In the genomic region with DNA sequence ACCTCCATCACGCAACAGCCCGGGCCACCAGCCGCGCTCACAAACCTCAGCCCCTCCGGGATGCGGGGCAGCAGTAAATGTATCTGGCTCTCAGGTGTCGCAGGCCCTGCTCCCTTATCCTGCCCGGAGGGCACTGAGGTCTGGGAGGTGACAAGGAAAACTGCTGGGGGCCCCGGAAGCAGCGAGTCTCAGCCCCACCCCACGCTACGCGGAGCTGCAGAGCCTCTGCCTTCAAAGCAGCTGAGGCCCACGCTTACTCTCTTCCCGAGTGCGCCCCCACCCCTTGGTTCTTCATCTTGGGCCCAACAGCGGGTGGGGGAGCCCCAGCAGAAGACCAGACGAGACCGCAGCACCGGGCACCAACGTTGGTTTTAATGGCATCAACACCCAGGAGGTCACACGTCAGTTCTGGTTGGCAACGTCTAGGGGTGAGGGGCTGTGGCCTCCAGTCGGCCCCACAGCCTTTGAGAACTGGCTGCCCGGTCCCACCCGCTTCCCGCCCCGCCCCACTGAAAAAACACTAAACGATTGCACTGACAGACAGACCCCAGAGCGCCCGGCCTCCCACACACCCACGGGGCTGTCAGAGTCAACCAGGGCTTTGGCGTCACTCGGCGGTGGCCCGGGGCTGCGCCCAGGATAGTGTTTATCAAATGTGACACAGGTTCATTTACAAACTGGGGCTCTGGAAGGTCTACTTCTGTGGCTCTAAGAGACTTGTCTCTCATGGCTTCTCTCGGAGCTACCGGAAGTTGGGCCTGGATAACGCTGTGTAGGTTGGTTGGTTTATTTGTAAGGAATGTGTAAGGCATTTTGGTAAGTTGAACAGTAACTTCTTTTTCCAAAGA, we compare ENCODE assay signal across 9 cellular contexts. TPM values are rescaled to one million over a fixed set of nuclear protein-coding genes. Genes with fewer than 3 reads are reported as not detected.
DNase-seq lines count a peak whose midpoint lies in the region; ATAC-seq and TF ChIP-seq lines count a peak whose summit lies in the region.
"Had no signal": no experiment of that assay in that cellular context is flagged by ENCODE, and none has a peak within 500 bp of the region (broad histone marks: within the 10 kb centered on the region; RNA-seq: fewer than 3 reads in every experiment).

No MANE protein-coding gene starts in this region.

- no peaks in the 10 kb centered on the region for H3K27me3 ChIP-seq in HCT116 (ENCODE audit: insufficient read depth, low read length)

- no peaks in the 10 kb centered on the region for H3K9me3 Mint-ChIP-seq in activated T-helper 17 cell treated with anti-CD3 and anti-CD28 coated beads, Interleukin-2, amount 50 U/mL, for 72 hours
- no peaks in the 10 kb centered on the region for H3K9me3 Mint-ChIP-seq in stimulated activated effector memory CD8-positive, alpha-beta T cell treated with anti-CD3 and anti-CD28 coated beads, Interleukin-12 subunit alpha, Interleukin-12 subunit beta, amount 100 ng/mL, for 72 hours

- CTCF ChIA-PET in HCT116 (lab: Charles Lee): no interaction called here

- RAD21 ChIA-PET in HCT116 (lab: Charles Lee; ENCODE audit: low non-redundant PET in 1 of 2, low total read pairs in 2 of 2, uncharacterized antibody in 2 of 2, unreplicated experiment in 2 of 2): no interaction called here

- intact Hi-C loops in HCT116 (cut with micrococcal nuclease): no loop called here

- no peak overlapping the region for H3K27ac ChIP-seq in HCT116 (ENCODE audit: low read depth, low read length)

- H4K20me1 ChIP-seq in HCT116 (ENCODE audit: insufficient read depth): no peaks in the 10 kb centered on the region

- H2AFZ ChIP-seq in HCT116 (ENCODE audit: low read depth, low read length, poor library complexity, severe bottlenecking): no peak overlapping the region

- H3K4me1 ChIP-seq in HCT116 (ENCODE audit: control insufficient read depth in 1 of 2, insufficient read depth in 2 of 2, low read length in 2 of 2): no peaks in the 10 kb centered on the region

- POLR2A ChIA-PET in HCT116 (lab: Charles Lee): no interaction called here

- no peak overlapping the region for H3K4me2 ChIP-seq in HCT116 (ENCODE audit: low read length)

- ATAC-seq in HCT116: no peak
- no peak for ATAC-seq in activated T-helper 17 cell treated with anti-CD3 and anti-CD28 coated beads, Interleukin-2, amount 50 U/mL, for 72 hours (replicated peaks)
- ATAC-seq in stimulated activated effector memory CD8-positive, alpha-beta T cell treated with anti-CD3 and anti-CD28 coated beads, Interleukin-12 subunit alpha, Interleukin-12 subunit beta, amount 100 ng/mL, for 72 hours: no peak

- BruUV-seq in HCT116 (replicated peaks; lab: Mats Ljungman, UMichigan): TSS peak; percentile 82

- TF ChIP-seq CTCF in HCT116 (IDR thresholded peaks at IDR 0.05 in 2 of 3, conservative IDR thresholded peaks at IDR 0.05 in 1 of 3; ENCODE audit: borderline replicate concordance in 1 of 3, insufficient read depth in 1 of 3, low read depth in 2 of 3, low read length in 2 of 3): no peak

- DNase-seq in HCT116 (ENCODE audit: low read depth, low spot score) (no peak), left kidney (ENCODE audit: low read depth, low spot score) (peak; percentile 40), NCI-H1694 (lab: John Stamatoyannopoulos, UW) (no peak), HK-2 (ENCODE audit: unreplicated experiment) (no peak)
- DNase-seq in stimulated activated effector memory CD8-positive, alpha-beta T cell treated with anti-CD3 and anti-CD28 coated beads, Interleukin-12 subunit alpha, Interleukin-12 subunit beta, amount 100 ng/mL, for 72 hours (ENCODE audit: low spot score in 2 of 2): peak in 1 of 2 donors; percentile 44
- no peak for DNase-seq in stimulated activated CD4-positive, alpha-beta T cell treated with anti-CD3 and anti-CD28 coated beads, Interleukin-4, amount 100 ng/mL, for 1 hour
- DNase-seq: effector CD8-positive, alpha-beta T cell; SIG-M5 had no signal

- no peak for TF ChIP-seq RAD21 in HCT116 (IDR thresholded peaks at IDR 0.05; ENCODE audit: low read depth)

- no peak overlapping the region for H3K4me3 ChIP-seq in HCT116 (replicated peaks in 1 of 2; ENCODE audit: low read depth in 1 of 2, low read length in 2 of 2)

- H3K9ac ChIP-seq in HCT116 (ENCODE audit: low read length): no peak overlapping the region

- no peaks in the 10 kb centered on the region for H3K27me3 Mint-ChIP-seq in activated T-helper 17 cell treated with anti-CD3 and anti-CD28 coated beads, Interleukin-2, amount 50 U/mL, for 72 hours

- H3K36me3 Mint-ChIP-seq in activated T-helper 17 cell treated with anti-CD3 and anti-CD28 coated beads, Interleukin-2, amount 50 U/mL, for 72 hours (ENCODE audit: low read depth): peaks cover 4% of the 10 kb centered on the region
- H3K36me3 Mint-ChIP-seq in stimulated activated effector memory CD8-positive, alpha-beta T cell treated with anti-CD3 and anti-CD28 coated beads, Interleukin-12 subunit alpha, Interleukin-12 subunit beta, amount 100 ng/mL, for 72 hours: peaks cover 10% of the 10 kb centered on the region

- H3K9me2 ChIP-seq in HCT116 (ENCODE audit: insufficient read depth): no peaks in the 10 kb centered on the region

- peak overlapping the region; percentile 70 for H3K27ac Mint-ChIP-seq in activated T-helper 17 cell treated with anti-CD3 and anti-CD28 coated beads, Interleukin-2, amount 50 U/mL, for 72 hours
- H3K27ac Mint-ChIP-seq in stimulated activated effector memory CD8-positive, alpha-beta T cell treated with anti-CD3 and anti-CD28 coated beads, Interleukin-12 subunit alpha, Interleukin-12 subunit beta, amount 100 ng/mL, for 72 hours: peak overlapping the region; percentile 97

- TF ChIP-seq POLR2A in HCT116 (IDR thresholded peaks at IDR 0.05; ENCODE audit: borderline replicate concordance, extremely low read depth, insufficient read depth, insufficient read length): no peak

- no peaks in the 10 kb centered on the region for H3K9me3 ChIP-seq in HCT116 (ENCODE audit: control insufficient read depth in 1 of 2, insufficient read depth in 1 of 2, low read depth in 1 of 2, low read length in 2 of 2)

- peaks cover 12% of the 10 kb centered on the region for H3K4me1 Mint-ChIP-seq in activated T-helper 17 cell treated with anti-CD3 and anti-CD28 coated beads, Interleukin-2, amount 50 U/mL, for 72 hours
- H3K4me1 Mint-ChIP-seq in stimulated activated effector memory CD8-positive, alpha-beta T cell treated with anti-CD3 and anti-CD28 coated beads, Interleukin-12 subunit alpha, Interleukin-12 subunit beta, amount 100 ng/mL, for 72 hours: peaks cover 38% of the 10 kb centered on the region

- H3K4me3 Mint-ChIP-seq in activated T-helper 17 cell treated with anti-CD3 and anti-CD28 coated beads, Interleukin-2, amount 50 U/mL, for 72 hours: no peak overlapping the region
- H3K4me3 Mint-ChIP-seq in stimulated activated effector memory CD8-positive, alpha-beta T cell treated with anti-CD3 and anti-CD28 coated beads, Interleukin-12 subunit alpha, Interleukin-12 subunit beta, amount 100 ng/mL, for 72 hours: no peak overlapping the region

- peaks cover 10 to 15% of the 10 kb centered on the region in 2 experiments; a peak in 3 of 4 replicates for H3K36me3 ChIP-seq in HCT116 (ENCODE audit: control insufficient read depth in 1 of 2, insufficient read depth in 2 of 2, low read length in 2 of 2)

- no peaks in the 10 kb centered on the region for H3K79me2 ChIP-seq in HCT116 (ENCODE audit: insufficient read depth, low read length)

TF ChIP-seq in HCT116, 20 proteins besides CTCF, POLR2A, EP300 and RAD21:
- no peak for TF ChIP-seq SIN3A (IDR thresholded peaks at IDR 0.05; ENCODE audit: low read depth)

RNA-seq across cellular contexts. Expression of gene DSTN, which starts 43.7 kb away (rescaled TPM):
- 202 TPM for total RNA-seq in HCT116 (2021; ENCODE audit: unreplicated experiment)
- 96.2 and 121 TPM in 2 replicates for polyA plus RNA-seq in HCT116 (2012)
- 10 to 100 TPM; 42.9 to 45.8 TPM for total RNA-seq in activated T-helper 17 cell treated with anti-CD3 and anti-CD28 coated beads, Interleukin-2, amount 50 U/mL, for 72 hours
